9 cellular contexts compared by ENCODE assay signal in the genomic region with DNA sequence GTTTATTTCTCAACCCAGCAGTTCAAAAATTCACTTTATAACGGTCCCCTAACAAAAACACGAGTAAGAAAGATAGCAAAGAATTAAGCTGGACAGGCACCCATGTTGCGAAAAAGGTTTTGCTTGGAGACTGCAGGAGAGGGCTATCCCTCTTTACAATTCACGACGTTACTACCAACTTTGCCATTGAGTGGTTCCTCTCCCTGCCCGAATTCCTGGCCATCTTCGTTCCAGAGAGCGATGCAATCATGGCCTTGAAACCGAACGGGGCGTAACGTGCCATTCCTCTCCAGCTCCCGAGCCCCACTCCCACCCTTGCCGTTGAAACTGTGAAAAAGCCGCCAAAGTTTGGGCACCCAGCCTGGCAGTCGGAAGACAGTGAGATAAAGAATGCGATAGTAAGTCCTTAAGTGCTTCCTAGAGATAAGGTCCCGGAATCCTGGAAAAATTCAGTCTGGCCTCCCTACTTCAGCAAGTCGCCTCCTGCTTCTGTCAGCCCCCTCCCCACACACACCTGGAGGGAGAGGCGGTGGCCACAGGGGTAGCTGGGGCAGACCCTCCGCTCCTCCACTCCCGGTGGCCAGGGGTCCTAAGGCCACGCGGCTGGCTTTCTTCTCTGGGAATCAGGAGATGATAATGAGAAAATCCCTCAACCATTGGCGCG.
DNase-seq lines count a peak whose midpoint lies in the region; ATAC-seq, FAIRE-seq and TF ChIP-seq lines count a peak whose summit lies in the region.
"Had no signal": no experiment of that assay in that cellular context is flagged by ENCODE, and none has a peak within 500 bp of the region (broad histone marks: within the 10 kb centered on the region; RNA-seq: fewer than 3 reads in every experiment).

No MANE protein-coding gene starts in this region.

- FAIRE-seq in GM12891 (lab: Jason Lieb, UNC): peak; percentile 20

- peaks cover 15% of the 10 kb centered on the region for H3K4me1 ChIP-seq in iPS-18a (ENCODE audit: control insufficient read depth, low read depth, low read length)

- H3K27ac ChIP-seq in iPS-18a (ENCODE audit: low read length): no peak overlapping the region

- TF ChIP-seq POLR2A in GM12891 (IDR thresholded peaks at IDR 0.05; ENCODE audit: low read depth, low read length): no peak

- H3K9ac ChIP-seq in iPS-18a (ENCODE audit: low read length): no peak overlapping the region

- H3K27ac Mint-ChIP-seq in stimulated activated naive CD8-positive, alpha-beta T cell treated with anti-CD3 and anti-CD28 coated beads, Interleukin-15, amount 100 ng/mL, for 72 hours: no peak overlapping the region

- peaks cover 84% of the 10 kb centered on the region for H3K27me3 Mint-ChIP-seq in stimulated activated naive CD8-positive, alpha-beta T cell treated with anti-CD3 and anti-CD28 coated beads, Interleukin-15, amount 100 ng/mL, for 72 hours

- peak overlapping the region in 1 of 2 donors; percentile 75 for H3K4me3 Mint-ChIP-seq in stimulated activated naive CD8-positive, alpha-beta T cell treated with anti-CD3 and anti-CD28 coated beads, Interleukin-15, amount 100 ng/mL, for 72 hours

- H3K4me1 Mint-ChIP-seq in stimulated activated naive CD8-positive, alpha-beta T cell treated with anti-CD3 and anti-CD28 coated beads, Interleukin-15, amount 100 ng/mL, for 72 hours: peaks cover 46% of the 10 kb centered on the region

- H3K27me3 ChIP-seq in iPS-18a (ENCODE audit: control insufficient read depth, insufficient read depth, low read length): peaks cover 89% of the 10 kb centered on the region

- no peaks in the 10 kb centered on the region for H3K9me3 Mint-ChIP-seq in stimulated activated naive CD8-positive, alpha-beta T cell treated with anti-CD3 and anti-CD28 coated beads, Interleukin-15, amount 100 ng/mL, for 72 hours

- H3K36me3 ChIP-seq in iPS-18a (ENCODE audit: control insufficient read depth, low read depth, low read length): no peaks in the 10 kb centered on the region

- no peak for ATAC-seq in stimulated activated naive CD8-positive, alpha-beta T cell treated with anti-CD3 and anti-CD28 coated beads, Interleukin-15, amount 100 ng/mL, for 72 hours

- DNase-seq in GM12891 (ENCODE audit: insufficient read length, low spot score): no peak
- DNase-seq in amniotic epithelial cell (ENCODE audit: low read depth): peak; percentile 38
- DNase-seq in skeletal muscle cell (ENCODE audit: low read depth): no peak
- DNase-seq in NAMALWA (ENCODE audit: low spot score): no peak
- DNase-seq in NCI-H1694 treated with DMSO at 0.1 percent for 48 hours (lab: John Stamatoyannopoulos, UW): no peak
- no peak for DNase-seq in stimulated activated naive CD8-positive, alpha-beta T cell treated with anti-CD3 and anti-CD28 coated beads, Interleukin-15, amount 100 ng/mL, for 72 hours
- no peak for DNase-seq in NCI-H2081 treated with DMSO at 0.1 percent for 48 hours (lab: John Stamatoyannopoulos, UW)
- DNase-seq: NCI-H510A had no signal

- H3K4me3 ChIP-seq in iPS-18a (ENCODE audit: low read length): peak overlapping the region; percentile 48
- H3K4me3 ChIP-seq in skeletal muscle cell (ENCODE audit: low read depth, low read length): peak overlapping the region; percentile 42

- H3K9me3 ChIP-seq in iPS-18a (ENCODE audit: control insufficient read depth, low read depth, low read length): no peaks in the 10 kb centered on the region

TF ChIP-seq in GM12891, 5 proteins besides CTCF, POLR2A, EP300 and RAD21:
- TF ChIP-seq POU2F2 (IDR thresholded peaks at IDR 0.05; ENCODE audit: low read depth, low read length): no peak
- no peak for TF ChIP-seq SPI1 (IDR thresholded peaks at IDR 0.05; ENCODE audit: low read depth, low read length)
- no peak for TF ChIP-seq PAX5 (IDR thresholded peaks at IDR 0.05; ENCODE audit: insufficient read depth, low read length, severe bottlenecking)
- TF ChIP-seq POLR2AphosphoS5 (IDR thresholded peaks at IDR 0.05; ENCODE audit: low read depth, low read length): no peak
- TF ChIP-seq TAF1 (IDR thresholded peaks at IDR 0.05; ENCODE audit: low read depth, low read length): no peak
